ENCODE assay signal across 1 cellular context in the genomic region with DNA sequence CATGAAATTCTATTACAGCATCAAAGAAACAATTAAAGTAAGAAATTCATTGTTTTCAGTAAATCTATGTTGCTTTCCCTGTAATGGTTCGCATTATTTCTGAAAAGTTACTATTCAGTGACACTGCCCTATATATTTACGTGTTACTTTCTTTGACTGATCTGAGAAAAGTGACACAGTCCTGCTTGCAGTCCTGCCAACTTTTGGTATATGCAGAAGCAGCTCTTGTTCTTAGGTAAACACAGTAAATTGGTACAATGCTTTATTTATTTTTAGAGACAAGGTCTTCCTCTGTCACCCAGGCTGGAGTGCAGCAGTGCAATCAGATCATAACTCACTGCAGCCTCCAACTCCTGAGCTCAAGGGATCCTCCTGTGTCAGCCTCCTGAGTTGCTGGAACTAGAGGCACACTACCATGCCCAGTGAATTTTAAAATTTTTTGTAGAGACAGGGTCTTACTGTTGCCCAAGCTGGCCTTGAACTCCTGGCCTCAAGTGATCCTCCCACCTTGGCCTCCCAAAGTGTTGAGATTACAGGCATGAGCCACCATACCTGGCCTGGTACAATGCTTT.
TF ChIP-seq lines count a peak whose summit lies in the region.

No MANE protein-coding gene starts in this region.

TF ChIP-seq in GM23338, 12 proteins besides CTCF, POLR2A, EP300 and RAD21 (continued from another document):
- TF ChIP-seq ZNF462 (CRISPR knock-in tag; IDR thresholded peaks at IDR 0.05), result no peak
- TF ChIP-seq EZH2 (IDR thresholded peaks at IDR 0.05; ENCODE audit: low read depth, unreplicated experiment), result no peak
- no peak for TF ChIP-seq JUNB (IDR thresholded peaks at IDR 0.05; ENCODE audit: unreplicated experiment)
